ENCODE assay signal across 17 cellular contexts in the genomic region with DNA sequence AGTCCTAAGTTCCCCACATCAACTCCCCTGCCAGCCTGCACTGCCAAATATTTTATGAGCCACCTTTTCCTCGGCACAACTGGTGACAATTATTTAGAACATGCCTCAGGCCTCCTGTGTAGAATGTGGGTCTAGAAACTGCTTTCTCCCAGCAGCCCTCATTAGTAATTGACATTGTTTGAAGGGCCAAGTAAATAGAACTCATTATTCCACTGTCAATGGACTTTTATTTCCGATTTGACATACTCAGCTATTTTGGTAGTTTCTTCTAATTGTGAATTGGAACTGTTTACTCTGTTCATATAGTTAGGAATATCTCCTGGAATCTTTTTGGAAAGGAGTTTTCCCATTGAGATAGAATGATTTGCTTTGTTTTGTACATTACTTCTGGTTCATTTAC.
DNase-seq lines count a peak whose midpoint lies in the region; ATAC-seq, FAIRE-seq and TF ChIP-seq lines count a peak whose summit lies in the region.
"Had no signal": no experiment of that assay in that cellular context is flagged by ENCODE, and none has a peak within 500 bp of the region (broad histone marks: within the 10 kb centered on the region; RNA-seq: fewer than 3 reads in every experiment).

No MANE protein-coding gene starts in this region.

- CTCF ChIA-PET in HepG2 (lab: Yijun Ruan, JAX; ENCODE audit: low intra/inter-chr PET ratio, low total read pairs) (no interaction called here), K562 (lab: Yijun Ruan, JAX; ENCODE audit: low intra/inter-chr PET ratio) (no interaction called here)
- CTCF ChIA-PET in activated naive CD4-positive, alpha-beta T cell treated with anti-CD3 and anti-CD28 coated beads, Interleukin-2, amount 10 ng/mL, durations not matched to agents 7 days and 5 days (lab: Charles Lee): no interaction called here

- H2AFZ ChIP-seq in HepG2 (ENCODE audit: low read length): no peak overlapping the region
- no peak overlapping the region for H2AFZ ChIP-seq in K562 (ENCODE audit: low read depth, low read length)
- H2AFZ ChIP-seq: GM23338 had no signal

- FAIRE-seq in HepG2 (lab: Jason Lieb, UNC) (no peak), K562 (lab: Jason Lieb, UNC) (no peak)
- FAIRE-seq: GM12878, GM18507 had no signal

- DNase-seq in HepG2 (ENCODE audit: low spot score) (no peak), right lobe of liver (no peak), K562 (ENCODE audit: extremely low read depth in 1 of 4, low spot score in 3 of 4) (no peak), progenitor cell of endocrine pancreas (ENCODE audit: low spot score, unreplicated experiment) (no peak), NCI-H1417 treated with DMSO at 0.1 percent for 48 hours (lab: John Stamatoyannopoulos, UW) (no peak), cerebellum (ENCODE audit: low spot score) (no peak)
- no peak for DNase-seq in activated naive CD4-positive, alpha-beta T cell treated with anti-CD3 and anti-CD28 coated beads, Interleukin-2, amount 10 ng/mL, durations not matched to agents 7 days and 5 days
- DNase-seq: 8988T; ACHN; CD4-positive, CD25-positive, alpha-beta regulatory T cell; DMS79; H7 had no signal

- H3K4me2 ChIP-seq in HepG2 (ENCODE audit: low read depth, low read length) (no peak overlapping the region), K562 (ENCODE audit: insufficient read depth, low read length) (no peak overlapping the region)
- H3K4me2 ChIP-seq: BLaER1 treated with 17β-estradiol and CSF1 and Interleukin-3, amounts not matched to agents 10 nM and 100 nM; GM23338 had no signal

- H3K9me3 ChIP-seq in HepG2 (ENCODE audit: low read length): peaks cover 4% of the 10 kb centered on the region; the same call in 1 of the 2 replicates
- H3K9me3 ChIP-seq in right lobe of liver: no peaks in the 10 kb centered on the region
- no peaks in the 10 kb centered on the region for H3K9me3 ChIP-seq in K562 (replicated peaks; ENCODE audit: control insufficient read depth, insufficient read depth, low read depth, low read length)

- ATAC-seq in HepG2 (no peak), right lobe of liver (no peak), K562 (no peak), HG02981 (IDR thresholded peaks at IDR 0.05; ENCODE audit: unreplicated experiment) (no peak)
- ATAC-seq: GM12878, GM23338 had no signal

- H3K4me1 Mint-ChIP-seq in progenitor cell of endocrine pancreas (ENCODE audit: low read depth): no peaks in the 10 kb centered on the region
- no peaks in the 10 kb centered on the region for H3K4me1 Mint-ChIP-seq in activated naive CD4-positive, alpha-beta T cell treated with anti-CD3 and anti-CD28 coated beads, Interleukin-2, amount 10 ng/mL, durations not matched to agents 7 days and 5 days

- no peak for TF ChIP-seq RAD21 in HepG2 (CRISPR knock-in tag; IDR thresholded peaks at IDR 0.05)
- no peak for TF ChIP-seq RAD21 in K562 (CRISPR knock-in tag; conservative IDR thresholded peaks at IDR 0.05 in 1 of 2, IDR thresholded peaks at IDR 0.05 in 1 of 2)

- TF ChIP-seq CTCF in HepG2 (CRISPR knock-in tag; IDR thresholded peaks at IDR 0.05) (no peak), right lobe of liver (IDR thresholded peaks at IDR 0.05) (no peak), K562 (IDR thresholded peaks at IDR 0.05 in 2 of 3, conservative IDR thresholded peaks at IDR 0.05 in 1 of 3; ENCODE audit: insufficient read depth in 2 of 3, low read depth in 1 of 3, low read length in 3 of 3) (no peak), progenitor cell of endocrine pancreas (IDR thresholded peaks at IDR 0.05; ENCODE audit: unreplicated experiment) (no peak)

- H3K36me3 Mint-ChIP-seq in progenitor cell of endocrine pancreas (ENCODE audit: insufficient read depth): peaks cover 33% of the 10 kb centered on the region
- no peaks in the 10 kb centered on the region for H3K36me3 Mint-ChIP-seq in activated naive CD4-positive, alpha-beta T cell treated with anti-CD3 and anti-CD28 coated beads, Interleukin-2, amount 10 ng/mL, durations not matched to agents 7 days and 5 days

- H3K27ac Mint-ChIP-seq in progenitor cell of endocrine pancreas: peak overlapping the region; percentile 80
- no peak overlapping the region for H3K27ac Mint-ChIP-seq in activated naive CD4-positive, alpha-beta T cell treated with anti-CD3 and anti-CD28 coated beads, Interleukin-2, amount 10 ng/mL, durations not matched to agents 7 days and 5 days
- H3K27ac Mint-ChIP-seq: CD4-positive, CD25-positive, alpha-beta regulatory T cell had no signal

- H3K4me3 Mint-ChIP-seq in progenitor cell of endocrine pancreas (ENCODE audit: low read depth): no peak overlapping the region
- no peak overlapping the region for H3K4me3 Mint-ChIP-seq in activated naive CD4-positive, alpha-beta T cell treated with anti-CD3 and anti-CD28 coated beads, Interleukin-2, amount 10 ng/mL, durations not matched to agents 7 days and 5 days
- H3K4me3 Mint-ChIP-seq: CD4-positive, CD25-positive, alpha-beta regulatory T cell; GM23338 had no signal

- H3K36me3 ChIP-seq in HepG2 (replicated peaks in 1 of 2; ENCODE audit: control insufficient read depth in 1 of 2, insufficient read depth in 2 of 2, low read length in 2 of 2) (no peaks in the 10 kb centered on the region), right lobe of liver (no peaks in the 10 kb centered on the region), K562 (ENCODE audit: control insufficient read depth, insufficient read depth, low read length) (no peaks in the 10 kb centered on the region)
- H3K36me3 ChIP-seq: BLaER1 treated with 17β-estradiol and CSF1 and Interleukin-3, amounts not matched to agents 10 nM and 100 nM had no signal

- in situ Hi-C loops in HepG2 (cut with HindIII; ENCODE audit: extremely low pct_ligation_motif_present, low pct_unique_long_range_greater_than_20kb): no loop called here
- in situ Hi-C loops in K562 (cut with MboI): no loop called here

- no peaks in the 10 kb centered on the region for H3K27me3 ChIP-seq in HepG2 (ENCODE audit: control insufficient read depth in 1 of 2, insufficient read depth in 2 of 2, low read length in 2 of 2)
- no peaks in the 10 kb centered on the region for H3K27me3 ChIP-seq in right lobe of liver
- no peaks in the 10 kb centered on the region for H3K27me3 ChIP-seq in K562 (ENCODE audit: control insufficient read depth in 2 of 2, insufficient read depth in 2 of 2, low read length in 2 of 2)
- H3K27me3 ChIP-seq: BLaER1 treated with 17β-estradiol and CSF1 and Interleukin-3, amounts not matched to agents 10 nM and 100 nM had no signal

- H4K20me1 ChIP-seq in HepG2 (ENCODE audit: insufficient read depth, low read length) (no peaks in the 10 kb centered on the region), K562 (replicated peaks; ENCODE audit: control insufficient read depth, insufficient read depth, low read length) (no peaks in the 10 kb centered on the region)
- H4K20me1 ChIP-seq: BLaER1 treated with 17β-estradiol and CSF1 and Interleukin-3, amounts not matched to agents 10 nM and 100 nM had no signal

- no peak overlapping the region for H3K27ac ChIP-seq in HepG2 (ENCODE audit: extremely low read length, insufficient read depth, low read length)
- no peak overlapping the region for H3K27ac ChIP-seq in right lobe of liver
- no peak overlapping the region for H3K27ac ChIP-seq in K562 (ENCODE audit: extremely low read depth, low read depth, low read length)
- H3K27ac ChIP-seq: BLaER1 treated with 17β-estradiol and CSF1 and Interleukin-3, amounts not matched to agents 10 nM and 100 nM had no signal

- no peaks in the 10 kb centered on the region for H3K79me2 ChIP-seq in HepG2 (ENCODE audit: insufficient read depth, low read length)
- no peaks in the 10 kb centered on the region for H3K79me2 ChIP-seq in K562 (ENCODE audit: control insufficient read depth, insufficient read depth, low read length)

- BruUV-seq in HepG2 (replicated peaks; lab: Mats Ljungman, UMichigan) (no TSS peak), K562 (replicated peaks; lab: Mats Ljungman, UMichigan) (no TSS peak)

- H3K4me1 ChIP-seq in HepG2 (ENCODE audit: insufficient read depth, low read length): peaks cover 10% of the 10 kb centered on the region; the same call in 1 of the 2 replicates
- H3K4me1 ChIP-seq in right lobe of liver: no peaks in the 10 kb centered on the region
- H3K4me1 ChIP-seq in K562 (replicated peaks in 1 of 2; ENCODE audit: control insufficient read depth in 2 of 2, insufficient read depth in 2 of 2, low read length in 2 of 2): no peaks in the 10 kb centered on the region

- 91% methylated on average over 2 of the region's 2 CpGs for WGBS in HepG2 (ENCODE audit: low lambda C conversion rate)
- 91% methylated on average over 2 of the region's 2 CpGs for WGBS in right lobe of liver (ENCODE audit: insufficient coverage, low coverage, low lambda C conversion rate, missing lambda C conversion rate)
- 0% methylated on average over 2 of the region's 2 CpGs for WGBS in K562 (ENCODE audit: insufficient coverage, low coverage, missing lambda C conversion rate)

- peaks cover 10% of the 10 kb centered on the region for H3K9me3 Mint-ChIP-seq in progenitor cell of endocrine pancreas (ENCODE audit: low read depth)
- no peaks in the 10 kb centered on the region for H3K9me3 Mint-ChIP-seq in activated naive CD4-positive, alpha-beta T cell treated with anti-CD3 and anti-CD28 coated beads, Interleukin-2, amount 10 ng/mL, durations not matched to agents 7 days and 5 days
- H3K9me3 Mint-ChIP-seq: CD4-positive, CD25-positive, alpha-beta regulatory T cell had no signal

- intact Hi-C loops in HepG2 (cut with micrococcal nuclease; ENCODE audit: unreplicated experiment): no loop called here
- intact Hi-C loops in right lobe of liver (cut with DNase I): no loop called here
- intact Hi-C loops in K562 (cut with micrococcal nuclease): no loop called here

- H3K4me3 ChIP-seq in HepG2 (replicated peaks in 1 of 3; ENCODE audit: insufficient read depth in 1 of 3, low read depth in 2 of 3, low read length in 3 of 3) (no peak overlapping the region), right lobe of liver (no peak overlapping the region), K562 (no peak overlapping the region)
- H3K4me3 ChIP-seq: BLaER1 treated with 17β-estradiol and CSF1 and Interleukin-3, amounts not matched to agents 10 nM and 100 nM; GM12878; GM23338 had no signal

- POLR2A ChIA-PET in HepG2 (lab: Yijun Ruan, JAX): no interaction called here
- POLR2A ChIA-PET in K562 (lab: Yijun Ruan, JAX): no interaction called here

- no peaks in the 10 kb centered on the region for H3K27me3 Mint-ChIP-seq in progenitor cell of endocrine pancreas
- H3K27me3 Mint-ChIP-seq in activated naive CD4-positive, alpha-beta T cell treated with anti-CD3 and anti-CD28 coated beads, Interleukin-2, amount 10 ng/mL, durations not matched to agents 7 days and 5 days: no peaks in the 10 kb centered on the region
- H3K27me3 Mint-ChIP-seq: CD4-positive, CD25-positive, alpha-beta regulatory T cell had no signal

- H3K9me1 ChIP-seq in K562 (ENCODE audit: control insufficient read depth, insufficient read depth, low read length): no peaks in the 10 kb centered on the region

- TF ChIP-seq POLR2A in HepG2 (IDR thresholded peaks at IDR 0.05; ENCODE audit: insufficient read depth in 1 of 2, low read depth in 2 of 2, low read length in 2 of 2) (no peak), right lobe of liver (IDR thresholded peaks at IDR 0.05) (no peak), K562 (conservative IDR thresholded peaks at IDR 0.05) (no peak)

- no peak overlapping the region for H3K9ac ChIP-seq in HepG2 (ENCODE audit: insufficient read depth, low read depth, low read length)
- no peak overlapping the region for H3K9ac ChIP-seq in K562 (ENCODE audit: insufficient read depth in 1 of 2, low read depth in 2 of 2, low read length in 2 of 2)
- H3K9ac ChIP-seq: BLaER1 treated with 17β-estradiol and CSF1 and Interleukin-3, amounts not matched to agents 10 nM and 100 nM had no signal

- no peak for TF ChIP-seq EP300 in HepG2 (IDR thresholded peaks at IDR 0.05; ENCODE audit: low read depth in 2 of 2, low read length in 2 of 2)
- no peak for TF ChIP-seq EP300 in HepG2 (CRISPR knock-in tag; IDR thresholded peaks at IDR 0.05; ENCODE audit: borderline replicate concordance)
- no peak for TF ChIP-seq EP300 in K562 (IDR thresholded peaks at IDR 0.05; ENCODE audit: low read length)

Comparison
In these comparisons a context has a peak if more than half of its experiments do, and no peak if none do; other contexts are left out.
1. Of the 241 proteins assayed by ChIP-seq in both HepG2 and K562: peak only in HepG2: MAFF and MAFK; only in K562: none; in both: none; in neither: 239.